In genomic region chr21:33189237-33189636, GRCh38 we compare ENCODE assay signal across 29 cellular contexts. TPM values are rescaled to one million over a fixed set of nuclear protein-coding genes. Genes with fewer than 3 reads are reported as not detected.
A peak's percentile ranks its signal among the peaks of the same experiment; 100 is the strongest.
DNase-seq lines count a peak whose midpoint lies in the region; ATAC-seq and TF ChIP-seq lines count a peak whose summit lies in the region.
"Had no signal": no experiment of that assay in that cellular context is flagged by ENCODE, and none has a peak within 500 bp of the region (broad histone marks: within the 10 kb centered on the region; RNA-seq: fewer than 3 reads in every experiment).

No MANE protein-coding gene starts in this region.

- H3K36me3 Mint-ChIP-seq in activated T-cell treated with anti-CD3 and anti-CD28 coated beads, Interleukin-2, amount 50 U/mL, for 4 hours (ENCODE audit: insufficient read depth) = no peaks in the 10 kb centered on the region

- no peaks in the 10 kb centered on the region for H3K9me3 Mint-ChIP-seq in activated T-cell treated with anti-CD3 and anti-CD28 coated beads, Interleukin-2, amount 50 U/mL, for 4 hours
- H3K9me3 Mint-ChIP-seq: GM23338; stimulated activated naive CD8-positive, alpha-beta T cell treated with anti-CD3 and anti-CD28 coated beads, Interleukin-15, Interleukin-2, amounts not matched to agents 100 ng/mL and 50 ng/mL, for 24 hours had no signal

- peak; percentile 9 for DNase-seq in NCI-H2196 (lab: John Stamatoyannopoulos, UW; ENCODE audit: unreplicated experiment)
- DNase-seq in NCI-H2196 treated with DMSO at 0.1 percent for 48 hours (lab: John Stamatoyannopoulos, UW; ENCODE audit: unreplicated experiment) = no peak
- peak; percentile 86 for DNase-seq in DMS53 (lab: John Stamatoyannopoulos, UW)
- peak; percentile 33 for DNase-seq in NCI-H345 treated with DMSO at 0.1 percent for 48 hours (lab: John Stamatoyannopoulos, UW; ENCODE audit: unreplicated experiment)
- no peak for DNase-seq in lower lobe of right lung
- no peak for DNase-seq in activated T-cell treated with anti-CD3 and anti-CD28 coated beads, Interleukin-2, amount 50 U/mL, for 4 hours
- no peak for DNase-seq in activated CD4-positive, alpha-beta T cell treated with anti-CD3 and anti-CD28 coated beads for 48 hours
- DNase-seq in omental fat pad (ENCODE audit: low spot score) = no peak
- DNase-seq: activated CD4-positive, alpha-beta T cell treated with anti-CD3 and anti-CD28 coated beads for 36 hours; activated CD8-positive, alpha-beta T cell treated with anti-CD3 and anti-CD28 coated beads, Interleukin-2, amount 10 ng/mL, durations not matched to agents 7 days and 5 days; activated naive CD4-positive, alpha-beta T cell treated with anti-CD3 and anti-CD28 coated beads, Interleukin-2, amount 50 U/mL, for 16 hours; body of pancreas; COR-L47; dermis blood vessel endothelial cell; foreskin fibroblast; midbrain; naive B cell; NCI-H2081; stimulated activated CD8-positive, alpha-beta memory T cell treated with anti-CD3 and anti-CD28 coated beads, Interleukin-4, amount 100 ng/mL, for 48 hours; T1000 had no signal

- no peaks in the 10 kb centered on the region for H3K9me3 ChIP-seq in lower lobe of right lung
- H3K9me3 ChIP-seq: body of pancreas, esophagus muscularis mucosa, prostate gland, SJSA1 had no signal

- intact Hi-C loops in lower lobe of right lung (cut with DNase I) = no loop called here

- peaks cover 5% of the 10 kb centered on the region for H3K27me3 Mint-ChIP-seq in activated T-cell treated with anti-CD3 and anti-CD28 coated beads, Interleukin-2, amount 50 U/mL, for 4 hours (ENCODE audit: low read depth)
- H3K27me3 Mint-ChIP-seq: activated CD4-positive, alpha-beta T cell treated with anti-CD3 and anti-CD28 coated beads for 36 hours had no signal

- no peak overlapping the region for H3K4me3 Mint-ChIP-seq in activated T-cell treated with anti-CD3 and anti-CD28 coated beads, Interleukin-2, amount 50 U/mL, for 4 hours
- H3K4me3 Mint-ChIP-seq: activated CD4-positive, alpha-beta T cell treated with anti-CD3 and anti-CD28 coated beads for 36 hours; activated CD8-positive, alpha-beta T cell treated with anti-CD3 and anti-CD28 coated beads, Interleukin-2, amount 10 ng/mL, durations not matched to agents 7 days and 5 days; B cell; GM23338; IgD-negative memory B cell; naive B cell; stimulated activated naive CD8-positive, alpha-beta T cell treated with anti-CD3 and anti-CD28 coated beads, Interleukin-15, Interleukin-2, amounts not matched to agents 100 ng/mL and 50 ng/mL, for 24 hours had no signal

- TF ChIP-seq CTCF in lower lobe of right lung (IDR thresholded peaks at IDR 0.05) (no peak), omental fat pad (IDR thresholded peaks at IDR 0.05) (no peak)

- peaks cover 30% of the 10 kb centered on the region for H3K4me1 Mint-ChIP-seq in activated T-cell treated with anti-CD3 and anti-CD28 coated beads, Interleukin-2, amount 50 U/mL, for 4 hours (ENCODE audit: low read depth)
- H3K4me1 Mint-ChIP-seq: GM23338 had no signal

- no peaks in the 10 kb centered on the region for H3K4me1 ChIP-seq in lower lobe of right lung
- H3K4me1 ChIP-seq: body of pancreas, prostate gland, SJSA1 had no signal

- no peaks in the 10 kb centered on the region for H3K27me3 ChIP-seq in lower lobe of right lung (ENCODE audit: low read depth)
- H3K27me3 ChIP-seq: body of pancreas had no signal

- H3K4me3 ChIP-seq in lower lobe of right lung = no peak overlapping the region
- H3K4me3 ChIP-seq: body of pancreas, esophagus muscularis mucosa, GM23338, prostate gland, SJSA1 had no signal

- H3K36me3 ChIP-seq in lower lobe of right lung = no peaks in the 10 kb centered on the region
- H3K36me3 ChIP-seq: esophagus muscularis mucosa, prostate gland, SJSA1 had no signal

- peak overlapping the region; percentile 61 for H3K27ac ChIP-seq in lower lobe of right lung
- H3K27ac ChIP-seq: body of pancreas, esophagus muscularis mucosa, prostate gland, SJSA1, VCaP had no signal

- peak; percentile 72 to 86 for ATAC-seq in lower lobe of right lung
- ATAC-seq in activated T-cell treated with anti-CD3 and anti-CD28 coated beads, Interleukin-2, amount 50 U/mL, for 4 hours = no peak
- no peak for ATAC-seq in omental fat pad (ENCODE audit: low FRiP score)
- ATAC-seq: activated CD4-positive, alpha-beta T cell treated with anti-CD3 and anti-CD28 coated beads for 36 hours; activated CD8-positive, alpha-beta T cell treated with anti-CD3 and anti-CD28 coated beads, Interleukin-2, amount 10 ng/mL, durations not matched to agents 7 days and 5 days; body of pancreas; GM23338; sciatic nerve had no signal

RNA-seq across cellular contexts. Expression of gene IFNAR2, which starts 40.5 kb away (rescaled TPM):
- total RNA-seq in lower lobe of right lung (34.5 TPM), omental fat pad (10 to 100 TPM; 13.5 to 32.9 (median 26.2) TPM)
- 10 to 100 TPM; 13.9 to 20.2 (median 14.7) TPM for total RNA-seq in activated T-cell treated with anti-CD3 and anti-CD28 coated beads, Interleukin-2, amount 50 U/mL, for 4 hours

Comparison
In these comparisons a context has a peak if more than half of its experiments do, and no peak if none do; other contexts are left out.
1. DNase-seq: peak in NCI-H2196 (single experiment), DMS53 (single experiment) and NCI-H345 treated with DMSO at 0.1 percent for 48 hours (single experiment); none in NCI-H2196 treated with DMSO at 0.1 percent for 48 hours (single experiment), lower lobe of right lung (single experiment), activated T-cell treated with anti-CD3 and anti-CD28 coated beads, Interleukin-2, amount 50 U/mL, for 4 hours (single experiment), activated CD4-positive, alpha-beta T cell treated with anti-CD3 and anti-CD28 coated beads for 48 hours (single experiment) and omental fat pad (single experiment).
2. ATAC-seq: peak in lower lobe of right lung (2 of 2); none in activated T-cell treated with anti-CD3 and anti-CD28 coated beads, Interleukin-2, amount 50 U/mL, for 4 hours (0 of 2) and omental fat pad (single experiment).